ENCODE assay signal across 20 cellular contexts in genomic region chr16:54125751-54126655, GRCh38.
"Had no signal": no experiment of that assay in that cellular context is flagged by ENCODE, and none has a peak within 500 bp of the region (broad histone marks: within the 10 kb centered on the region; RNA-seq: fewer than 3 reads in every experiment).

No MANE protein-coding gene starts in this region.

- ATAC-seq: activated CD8-positive, alpha-beta memory T cell treated with anti-CD3 and anti-CD28 coated beads, Interleukin-2, amount 10 ng/mL, durations not matched to agents 7 days and 5 days; activated CD8-positive, alpha-beta T cell treated with anti-CD3 and anti-CD28 coated beads, Interleukin-2, amount 10 ng/mL, durations not matched to agents 7 days and 5 days; activated naive CD8-positive, alpha-beta T cell treated with anti-CD3 and anti-CD28 coated beads, Interleukin-2, amount 50 U/mL, for 24 hours; effector memory CD8-positive, alpha-beta T cell; gastrocnemius medialis; left cardiac atrium; naive thymus-derived CD4-positive, alpha-beta T cell; stimulated activated naive B cell treated with anti-CD40 and anti-IgM and Interleukin-4, amounts not matched to agents 10 μg/mL and 1 μg/mL and 100 μg/mL, for 72 hours had no signal

- DNase-seq: activated B cell treated with CpG ODN at 0.5 μM for 24 hours; activated CD8-positive, alpha-beta memory T cell treated with anti-CD3 and anti-CD28 coated beads, Interleukin-2, amount 10 ng/mL, durations not matched to agents 7 days and 5 days; activated naive CD8-positive, alpha-beta T cell treated with anti-CD3 and anti-CD28 coated beads, Interleukin-2, amount 50 U/mL, for 24 hours; activated T-cell treated with anti-CD3 and anti-CD28 coated beads, Interleukin-2, amount 50 U/mL, for 48 hours; amygdala; cortex of kidney; effector memory CD8-positive, alpha-beta T cell; erythroblast; gastrocnemius medialis; left cardiac atrium; midbrain; naive thymus-derived CD4-positive, alpha-beta T cell; ovary; retina; sigmoid colon; stimulated activated CD4-positive, alpha-beta T cell treated with anti-CD3 and anti-CD28 coated beads, Interleukin-15, amount 100 ng/mL, for 24 hours; stimulated activated CD4-positive, alpha-beta T cell treated with anti-CD3 and anti-CD28 coated beads, Interleukin-2, amount 100 ng/mL, for 24 hours; stimulated activated naive B cell treated with anti-CD40 and anti-IgM and Interleukin-4, amounts not matched to agents 10 μg/mL and 1 μg/mL and 100 μg/mL, for 72 hours; tibial artery had no signal
